8 cellular contexts compared by ENCODE assay signal in genomic region chr4:10582059-10582686, GRCh38.
DNase-seq lines count a peak whose midpoint lies in the region; ATAC-seq and TF ChIP-seq lines count a peak whose summit lies in the region.

No MANE protein-coding gene starts in this region.

- no peaks in the 10 kb centered on the region for H3K36me3 Mint-ChIP-seq in CD14-positive monocyte
- no peaks in the 10 kb centered on the region for H3K36me3 Mint-ChIP-seq in chondrocyte (ENCODE audit: low read depth)

- ATAC-seq in HG02571 (IDR thresholded peaks at IDR 0.05; ENCODE audit: unreplicated experiment): no peak

- H3K27me3 ChIP-seq in liver (ENCODE audit: control insufficient read depth in 4 of 4, insufficient read depth in 4 of 4, low read length in 3 of 4) (peaks cover 0 to 5% (median 0%) of the 10 kb centered on the region in 4 donors), vagina (no peaks in the 10 kb centered on the region)

- H3K4me1 ChIP-seq in liver (ENCODE audit: control insufficient read depth in 4 of 4, insufficient read depth in 4 of 4, low read length in 3 of 4) (peaks cover 0 to 8% (median 5%) of the 10 kb centered on the region in 4 donors), vagina (no peaks in the 10 kb centered on the region)

- TF ChIP-seq RAD21 in liver (IDR thresholded peaks at IDR 0.05): peak; percentile 84 to 86

- H3K27ac ChIP-seq in liver (ENCODE audit: low read depth in 1 of 2, low read length in 2 of 2) (no peak overlapping the region), vagina (no peak overlapping the region)

- H3K36me3 ChIP-seq in liver (ENCODE audit: control insufficient read depth in 4 of 4, insufficient read depth in 3 of 4, low read depth in 1 of 4, low read length in 3 of 4) (no peaks in the 10 kb centered on the region), vagina (no peaks in the 10 kb centered on the region)

- H3K27ac Mint-ChIP-seq in CD14-positive monocyte: no peak overlapping the region
- no peak overlapping the region for H3K27ac Mint-ChIP-seq in chondrocyte (ENCODE audit: unreplicated experiment)

- H3K4me1 Mint-ChIP-seq in CD14-positive monocyte (peaks cover 15% of the 10 kb centered on the region), chondrocyte (ENCODE audit: low read depth) (peaks cover 15% of the 10 kb centered on the region)

- no peak overlapping the region for H3K4me3 ChIP-seq in liver (ENCODE audit: low read depth in 1 of 3, low read length in 3 of 3)
- no peak overlapping the region for H3K4me3 ChIP-seq in vagina

- TF ChIP-seq CTCF in CD14-positive monocyte (IDR thresholded peaks at IDR 0.05) (peak; percentile 86), GM20000 (IDR thresholded peaks at IDR 0.05; ENCODE audit: extremely low read depth, missing control alignments) (peak; percentile 74), chondrocyte (IDR thresholded peaks at IDR 0.05) (peak; percentile 98), liver (IDR thresholded peaks at IDR 0.05; ENCODE audit: low read depth, low read length, missing input control) (peak; percentile 73), vagina (IDR thresholded peaks at IDR 0.05) (peak; percentile 52 to 83 (median 55))

- H3K27me3 Mint-ChIP-seq in CD14-positive monocyte (ENCODE audit: low read depth in 3 of 3) (peaks cover 0 to 6% (median 0%) of the 10 kb centered on the region in 3 donors), chondrocyte (ENCODE audit: low read depth) (peaks cover 13% of the 10 kb centered on the region)

- DNase-seq in CD14-positive monocyte (ENCODE audit: low spot score): no peak
- DNase-seq in GM20000 (ENCODE audit: low spot score): no peak
- DNase-seq in NCI-H526 treated with DMSO at 0.1 percent for 48 hours (lab: John Stamatoyannopoulos, UW): peak; percentile 21
- DNase-seq in chondrocyte (ENCODE audit: low spot score): no peak
- DNase-seq in vagina (ENCODE audit: extremely low spot score in 2 of 2): no peak
- no peak for DNase-seq in 8988T

- H3K9me3 Mint-ChIP-seq in CD14-positive monocyte (no peaks in the 10 kb centered on the region), chondrocyte (ENCODE audit: low read depth) (no peaks in the 10 kb centered on the region)

- H3K9ac ChIP-seq in liver (ENCODE audit: low read depth in 1 of 2, low read length in 2 of 2): no peak overlapping the region

- WGBS in liver: 52% methylated on average over 3 of the region's 3 CpGs

- H3K4me3 Mint-ChIP-seq in CD14-positive monocyte: no peak overlapping the region
- H3K4me3 Mint-ChIP-seq in chondrocyte (ENCODE audit: unreplicated experiment): no peak overlapping the region

- intact Hi-C loops in CD14-positive monocyte (cut with micrococcal nuclease): loop anchor here (10.0 kb wide), 2 partner anchors 843 to 1143 kb away; partner anchors contain the start of gene HS3ST1 (in 1 of the 2)
- intact Hi-C loops in vagina (cut with DNase I): no loop called here

- H3K9me3 ChIP-seq in liver (ENCODE audit: control insufficient read depth in 4 of 4, low read length in 3 of 4) (no peaks in the 10 kb centered on the region), vagina (no peaks in the 10 kb centered on the region)

- no peak for TF ChIP-seq POLR2A in vagina (IDR thresholded peaks at IDR 0.05)

TF ChIP-seq in liver, 16 proteins besides CTCF, POLR2A, EP300 and RAD21:
- TF ChIP-seq YY1 (IDR thresholded peaks at IDR 0.05) (no peak), REST (IDR thresholded peaks at IDR 0.05) (no peak), HNF4A (conservative IDR thresholded peaks at IDR 0.05) (no peak), NR2F2 (IDR thresholded peaks at IDR 0.05) (no peak), TAF1 (conservative IDR thresholded peaks at IDR 0.05) (no peak), SP1 (IDR thresholded peaks at IDR 0.05) (no peak), GABPA (IDR thresholded peaks at IDR 0.05 in 1 of 2, conservative IDR thresholded peaks at IDR 0.05 in 1 of 2) (no peak), JUND (IDR thresholded peaks at IDR 0.05) (no peak), HNF4G (IDR thresholded peaks at IDR 0.05) (no peak), ZBTB33 (IDR thresholded peaks at IDR 0.05) (no peak)
